In genomic region chr3:117202415-117202814, GRCh38 we compare ENCODE assay signal across 15 cellular contexts.
A peak's percentile ranks its signal among the peaks of the same experiment; 100 is the strongest.
DNase-seq lines count a peak whose midpoint lies in the region; ATAC-seq and TF ChIP-seq lines count a peak whose summit lies in the region.
"Had no signal": no experiment of that assay in that cellular context is flagged by ENCODE, and none has a peak within 500 bp of the region (broad histone marks: within the 10 kb centered on the region; RNA-seq: fewer than 3 reads in every experiment).

No MANE protein-coding gene starts in this region.

- CTCF ChIA-PET in CD4-positive, alpha-beta T cell (lab: Charles Lee): no interaction called here

- H3K27me3 Mint-ChIP-seq in glutamatergic neuron (ENCODE audit: unreplicated experiment) (peaks cover 1% of the 10 kb centered on the region), type B pancreatic cell (no peaks in the 10 kb centered on the region)
- no peaks in the 10 kb centered on the region for H3K27me3 Mint-ChIP-seq in CD4-positive, alpha-beta T cell
- H3K27me3 Mint-ChIP-seq: CD4-positive, CD25-positive, alpha-beta regulatory T cell had no signal

- in situ Hi-C loops in HAP-1 (cut with MboI; ENCODE audit: low sequenced_read_pairs): no loop called here

- H3K4me3 ChIP-seq in HAP-1: no peak overlapping the region
- H3K4me3 ChIP-seq in adipocyte (ENCODE audit: low read length): peak overlapping the region; percentile 42
- H3K4me3 ChIP-seq: GM23338 had no signal

- H3K27ac Mint-ChIP-seq in glutamatergic neuron (ENCODE audit: unreplicated experiment) (peak overlapping the region; percentile 30), type B pancreatic cell (no peak overlapping the region)
- H3K27ac Mint-ChIP-seq in CD4-positive, alpha-beta T cell: no peak overlapping the region
- H3K27ac Mint-ChIP-seq: CD4-positive, CD25-positive, alpha-beta regulatory T cell; GM23338 had no signal

- H3K36me3 ChIP-seq in HAP-1 (replicated peaks): no peaks in the 10 kb centered on the region
- no peaks in the 10 kb centered on the region for H3K36me3 ChIP-seq in adipocyte (ENCODE audit: control insufficient read depth, insufficient read depth, low read length, severe bottlenecking)
- H3K36me3 ChIP-seq: BE2C had no signal

- POLR2A ChIA-PET in CD4-positive, alpha-beta T cell (lab: Charles Lee): no interaction called here

- H3K36me3 Mint-ChIP-seq in glutamatergic neuron (ENCODE audit: unreplicated experiment) (no peaks in the 10 kb centered on the region), type B pancreatic cell (no peaks in the 10 kb centered on the region)
- H3K36me3 Mint-ChIP-seq in CD4-positive, alpha-beta T cell (ENCODE audit: low read depth): no peaks in the 10 kb centered on the region

- no peak for ATAC-seq in CD4-positive, alpha-beta T cell (ENCODE audit: poor library complexity)
- ATAC-seq: GM23338, HepG2 had no signal

- TF ChIP-seq CTCF in glutamatergic neuron (IDR thresholded peaks at IDR 0.05; ENCODE audit: partially characterized antibody, unreplicated experiment) (no peak), type B pancreatic cell (conservative IDR thresholded peaks at IDR 0.05) (no peak)
- no peak for TF ChIP-seq CTCF in CD4-positive, alpha-beta T cell (IDR thresholded peaks at IDR 0.05)

- peaks cover 7% of the 10 kb centered on the region for H3K4me1 Mint-ChIP-seq in glutamatergic neuron (ENCODE audit: low read depth, unreplicated experiment)
- peaks cover 8% of the 10 kb centered on the region for H3K4me1 Mint-ChIP-seq in type B pancreatic cell (ENCODE audit: unreplicated experiment)
- H3K4me1 Mint-ChIP-seq in CD4-positive, alpha-beta T cell (ENCODE audit: low read depth): no peaks in the 10 kb centered on the region
- H3K4me1 Mint-ChIP-seq: CD4-positive, CD25-positive, alpha-beta regulatory T cell had no signal

- H3K9me3 ChIP-seq in HAP-1: no peaks in the 10 kb centered on the region
- no peaks in the 10 kb centered on the region for H3K9me3 ChIP-seq in adipocyte (ENCODE audit: control insufficient read depth, low read length)
- H3K9me3 ChIP-seq in CD4-positive, alpha-beta T cell (ENCODE audit: control insufficient read depth, low read length): no peaks in the 10 kb centered on the region
- H3K9me3 ChIP-seq: BE2C had no signal

- intact Hi-C loops in CD4-positive, alpha-beta T cell (cut with DNase I, micrococcal nuclease): no loop called here

- H3K9me3 Mint-ChIP-seq in glutamatergic neuron (ENCODE audit: unreplicated experiment) (no peaks in the 10 kb centered on the region), type B pancreatic cell (no peaks in the 10 kb centered on the region)
- peaks cover 11% of the 10 kb centered on the region for H3K9me3 Mint-ChIP-seq in CD4-positive, alpha-beta T cell
- H3K9me3 Mint-ChIP-seq: GM23338 had no signal

- DNase-seq in HAP-1 (ENCODE audit: low spot score in 2 of 2) (peak; percentile 36 to 66), adipocyte (ENCODE audit: low read depth) (peak; percentile 51), glutamatergic neuron (no peak), type B pancreatic cell (ENCODE audit: extremely low spot score, unreplicated experiment) (no peak), NCI-H524 (lab: John Stamatoyannopoulos, UW) (no peak), NCI-H146 treated with DMSO at 0.1 percent for 48 hours (lab: John Stamatoyannopoulos, UW; ENCODE audit: unreplicated experiment) (no peak)
- DNase-seq in CD4-positive, alpha-beta T cell: no peak
- DNase-seq: ACHN; BE2C; C1 segment of cervical spinal cord; Caco-2; CD4-positive, CD25-positive, alpha-beta regulatory T cell; H7 had no signal

- H3K27me3 ChIP-seq in HAP-1 (ENCODE audit: low read depth) (no peaks in the 10 kb centered on the region), adipocyte (replicated peaks; ENCODE audit: control insufficient read depth, insufficient read depth, low read length) (no peaks in the 10 kb centered on the region)
- H3K27me3 ChIP-seq in CD4-positive, alpha-beta T cell (ENCODE audit: control insufficient read depth, insufficient read depth, low read length): no peaks in the 10 kb centered on the region
- H3K27me3 ChIP-seq: BE2C had no signal

- H3K9ac ChIP-seq in adipocyte (ENCODE audit: low read length): peak overlapping the region; percentile 42

- H3K4me3 Mint-ChIP-seq in glutamatergic neuron (ENCODE audit: unreplicated experiment) (no peak overlapping the region), type B pancreatic cell (peak overlapping the region; percentile 3)
- no peak overlapping the region for H3K4me3 Mint-ChIP-seq in CD4-positive, alpha-beta T cell
- H3K4me3 Mint-ChIP-seq: CD4-positive, CD25-positive, alpha-beta regulatory T cell; GM23338 had no signal

- H3K4me1 ChIP-seq in HAP-1 (peaks cover 16% of the 10 kb centered on the region), adipocyte (ENCODE audit: control insufficient read depth, insufficient read depth, low read length) (peaks cover 20% of the 10 kb centered on the region)
- H3K4me1 ChIP-seq: BE2C, Caco-2 had no signal

- H3K27ac ChIP-seq in CD4-positive, alpha-beta T cell (ENCODE audit: low read depth, low read length): no peak overlapping the region

Comparison
In these comparisons a context has a peak if more than half of its experiments do, and no peak if none do; other contexts are left out.
1. DNase-seq: peak in HAP-1 (2 of 2) and adipocyte (single experiment); none in glutamatergic neuron (single experiment), type B pancreatic cell (single experiment), NCI-H524 (0 of 2), CD4-positive, alpha-beta T cell (0 of 10) and NCI-H146 treated with DMSO at 0.1 percent for 48 hours (single experiment).